ENCODE assay signal across 14 cellular contexts in the genomic region with DNA sequence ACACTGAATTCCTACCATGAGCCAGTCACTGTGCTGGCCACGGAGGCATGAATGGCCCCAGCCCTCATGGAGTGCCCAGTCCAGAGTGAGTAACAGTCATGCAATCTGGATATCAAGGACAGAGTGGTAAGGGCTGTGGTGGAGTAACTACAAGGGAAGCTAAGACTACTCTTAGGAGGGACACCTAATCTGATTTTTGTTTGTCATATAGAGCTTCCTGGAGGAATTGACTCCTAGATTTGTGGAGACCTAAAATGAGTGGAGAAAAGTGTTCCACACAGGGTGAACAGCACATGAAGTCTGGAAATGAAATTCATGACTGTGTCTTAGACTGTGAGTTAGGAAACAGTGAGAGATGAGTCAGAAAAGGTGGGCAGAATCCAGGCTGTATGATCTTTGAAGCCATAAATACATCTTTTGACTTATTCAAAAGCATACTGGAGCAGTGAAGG.
DNase-seq lines count a peak whose midpoint lies in the region; ATAC-seq and TF ChIP-seq lines count a peak whose summit lies in the region.
"Had no signal": no experiment of that assay in that cellular context is flagged by ENCODE, and none has a peak within 500 bp of the region (broad histone marks: within the 10 kb centered on the region; RNA-seq: fewer than 3 reads in every experiment).

No MANE protein-coding gene starts in this region.

- TF ChIP-seq CTCF in chondrocyte (IDR thresholded peaks at IDR 0.05) (no peak), lung (IDR thresholded peaks at IDR 0.05; ENCODE audit: control extremely low read depth, extremely low read depth) (no peak), natural killer cell (IDR thresholded peaks at IDR 0.05) (no peak)

- no peaks in the 10 kb centered on the region for H3K27me3 ChIP-seq in lung (ENCODE audit: control insufficient read depth, insufficient read depth)

- H3K4me1 ChIP-seq in lung (ENCODE audit: control insufficient read depth in 2 of 2, insufficient read depth in 2 of 2, low read length in 2 of 2) = no peaks in the 10 kb centered on the region
- H3K4me1 ChIP-seq: parathyroid adenoma had no signal

- peaks cover 25% of the 10 kb centered on the region for H3K4me1 Mint-ChIP-seq in chondrocyte (ENCODE audit: low read depth)
- no peaks in the 10 kb centered on the region for H3K4me1 Mint-ChIP-seq in natural killer cell

- intact Hi-C loops in natural killer cell (cut with micrococcal nuclease) = no loop called here

- H3K4me3 ChIP-seq in lung = no peak overlapping the region

- H3K4me3 Mint-ChIP-seq in chondrocyte (ENCODE audit: unreplicated experiment) = no peak overlapping the region
- H3K4me3 Mint-ChIP-seq in natural killer cell = no peak overlapping the region
- H3K4me3 Mint-ChIP-seq: CD8-positive, alpha-beta T cell had no signal

- peak; percentile 64 for DNase-seq in AG08395 (ENCODE audit: low spot score)
- peak; percentile 70 for DNase-seq in HT1080 (ENCODE audit: low read depth)
- no peak for DNase-seq in chondrocyte (ENCODE audit: low spot score)
- DNase-seq in lung (ENCODE audit: low spot score) = no peak
- no peak for DNase-seq in stimulated activated CD4-positive, alpha-beta T cell treated with anti-CD3 and anti-CD28 coated beads, Interleukin-4, amount 100 ng/mL, for 24 hours
- no peak for DNase-seq in natural killer cell
- DNase-seq: CD8-positive, alpha-beta T cell; RPMI8226 had no signal

- H3K36me3 Mint-ChIP-seq in chondrocyte (ENCODE audit: low read depth) (no peaks in the 10 kb centered on the region), natural killer cell (no peaks in the 10 kb centered on the region)
- H3K36me3 Mint-ChIP-seq: CD8-positive, alpha-beta T cell had no signal

- no peaks in the 10 kb centered on the region for H3K27me3 Mint-ChIP-seq in chondrocyte (ENCODE audit: low read depth)
- H3K27me3 Mint-ChIP-seq in natural killer cell (ENCODE audit: low read depth in 2 of 2) = no peaks in the 10 kb centered on the region
- H3K27me3 Mint-ChIP-seq: activated naive CD4-positive, alpha-beta T cell treated with anti-CD3 and anti-CD28 coated beads, Interleukin-2, amount 50 U/mL, for 24 hours had no signal

- 90 to 94% methylated on average over 1 of the region's 1 CpG for WGBS in lung, 2 donors

- H3K36me3 ChIP-seq in lung (ENCODE audit: control insufficient read depth in 2 of 2, insufficient read depth in 2 of 2, low read length in 2 of 2) = no peaks in the 10 kb centered on the region

- no peak overlapping the region for H3K27ac ChIP-seq in lung (ENCODE audit: low read depth in 1 of 2, low read length in 1 of 2)
- H3K27ac ChIP-seq: parathyroid adenoma had no signal

- ATAC-seq in lung (ENCODE audit: insufficient read depth, low FRiP score) (peak; percentile 53), HG03442 (IDR thresholded peaks at IDR 0.05; ENCODE audit: unreplicated experiment) (no peak), natural killer cell (no peak), GM19035 (IDR thresholded peaks at IDR 0.05; ENCODE audit: unreplicated experiment) (no peak)
- ATAC-seq: CD8-positive, alpha-beta T cell; HepG2; left lobe of liver had no signal

- no peaks in the 10 kb centered on the region for H3K9me3 ChIP-seq in lung (ENCODE audit: control insufficient read depth in 2 of 2, insufficient read depth in 1 of 2, low read length in 1 of 2)

- H3K27ac Mint-ChIP-seq in chondrocyte (ENCODE audit: unreplicated experiment) (peak overlapping the region; percentile 28), natural killer cell (no peak overlapping the region)
- H3K27ac Mint-ChIP-seq: CD8-positive, alpha-beta T cell had no signal

- H3K9me3 Mint-ChIP-seq in chondrocyte (ENCODE audit: low read depth) (peaks cover 3% of the 10 kb centered on the region), natural killer cell (no peaks in the 10 kb centered on the region)
- H3K9me3 Mint-ChIP-seq: activated naive CD4-positive, alpha-beta T cell treated with anti-CD3 and anti-CD28 coated beads, Interleukin-2, amount 50 U/mL, for 24 hours; CD8-positive, alpha-beta T cell had no signal

Comparison
In these comparisons a context has a peak if more than half of its experiments do, and no peak if none do; other contexts are left out.
1. DNase-seq: peak in AG08395 (single experiment) and HT1080 (single experiment); none in chondrocyte (single experiment), lung (single experiment), stimulated activated CD4-positive, alpha-beta T cell treated with anti-CD3 and anti-CD28 coated beads, Interleukin-4, amount 100 ng/mL, for 24 hours (single experiment) and natural killer cell (single experiment).